Comparison of ENCODE assay signal across 23 cellular contexts in genomic region chr9:132788378-132788777, GRCh38.
DNase-seq lines count a peak whose midpoint lies in the region; ATAC-seq, FAIRE-seq and TF ChIP-seq lines count a peak whose summit lies in the region.
"Had no signal": no experiment of that assay in that cellular context is flagged by ENCODE, and none has a peak within 500 bp of the region (broad histone marks: within the 10 kb centered on the region; RNA-seq: fewer than 3 reads in every experiment).

No MANE protein-coding gene starts in this region.

- TF ChIP-seq CTCF in DOHH2 (IDR thresholded peaks at IDR 0.05; ENCODE audit: low read depth, low read length, poor library complexity, severe bottlenecking) (no peak), GM12878 (IDR thresholded peaks at IDR 0.05 in 2 of 3, conservative IDR thresholded peaks at IDR 0.05 in 1 of 3; ENCODE audit: control insufficient read depth in 2 of 3, extremely low read depth in 1 of 3, insufficient read depth in 1 of 3, low read depth in 3 of 3, low read length in 3 of 3) (no peak)

- 8% methylated on average over 1 of the region's 1 CpG for WGBS in GM12878 (ENCODE audit: insufficient coverage, insufficient replicate concordance, low lambda C conversion rate, missing lambda C conversion rate)

- TF ChIP-seq RAD21 in GM12878 (IDR thresholded peaks at IDR 0.05; ENCODE audit: insufficient read depth, low read depth, low read length), result no peak

- H3K9ac ChIP-seq in BLaER1 (no peak overlapping the region), GM12878 (ENCODE audit: control insufficient read depth, insufficient read depth, low read length) (no peak overlapping the region)

- H3F3A ChIP-seq in DOHH2 (ENCODE audit: control insufficient read depth, insufficient read depth), result peaks cover 3% of the 10 kb centered on the region; the same call in 1 of the 2 replicates

- no TSS peak for BruUV-seq in GM12878 (replicated peaks; lab: Mats Ljungman, UMichigan)

- no peak for TF ChIP-seq POLR2A in GM12878 (IDR thresholded peaks at IDR 0.05; ENCODE audit: low read depth, low read length)

- intact Hi-C loops in GM12878 (cut with micrococcal nuclease; ENCODE audit: unreplicated experiment), result no loop called here

- H3K4me1 ChIP-seq in BLaER1, result peaks cover 34% of the 10 kb centered on the region
- H3K4me1 ChIP-seq in DOHH2 (ENCODE audit: control insufficient read depth, low read length), result peaks cover 23% of the 10 kb centered on the region
- no peaks in the 10 kb centered on the region for H3K4me1 ChIP-seq in GM12878 (ENCODE audit: control insufficient read depth, insufficient read depth, low read length)
- H3K4me1 ChIP-seq: A549, BE2C had no signal

- no peak overlapping the region for H3K27ac ChIP-seq in BLaER1
- no peak overlapping the region for H3K27ac ChIP-seq in DOHH2 (ENCODE audit: low read depth, low read length)
- no peak overlapping the region for H3K27ac ChIP-seq in GM12878 (ENCODE audit: control insufficient read depth, insufficient read depth)
- H3K27ac ChIP-seq: 22Rv1, A549, C4-2B had no signal

- no peak overlapping the region for H2AFZ ChIP-seq in GM12878 (ENCODE audit: control insufficient read depth, low read depth, low read length)

- H3K27me3 ChIP-seq in BLaER1 (no peaks in the 10 kb centered on the region), DOHH2 (ENCODE audit: control insufficient read depth, low read length) (peaks cover 3% of the 10 kb centered on the region; the same call in 1 of the 2 replicates), GM12878 (replicated peaks in 1 of 2; ENCODE audit: control insufficient read depth in 2 of 2, insufficient read depth in 2 of 2, low read length in 1 of 2) (peaks cover 0 to 2% of the 10 kb centered on the region in 2 experiments; a peak in 1 of 4 replicates)
- H3K27me3 ChIP-seq: BE2C had no signal

- POLR2A ChIA-PET in GM12878 (lab: Charles Lee), result no interaction called here

- no peak for ATAC-seq in GM12878
- ATAC-seq: A549; CD8-positive, alpha-beta T cell had no signal

- peak overlapping the region; percentile 51 for H3K4me2 ChIP-seq in BLaER1
- peak overlapping the region; percentile 57 for H3K4me2 ChIP-seq in DOHH2 (ENCODE audit: low read length)
- no peak overlapping the region for H3K4me2 ChIP-seq in GM12878 (ENCODE audit: control insufficient read depth, insufficient read depth)
- H3K4me2 ChIP-seq: A549 had no signal

- TF ChIP-seq EP300 in GM12878 (IDR thresholded peaks at IDR 0.05; ENCODE audit: borderline replicate concordance in 1 of 2, control insufficient read depth in 1 of 2, low read depth in 2 of 2, low read length in 2 of 2), result no peak

- no peaks in the 10 kb centered on the region for H3K9me2 ChIP-seq in DOHH2 (replicated peaks; ENCODE audit: control insufficient read depth, low read length)

- H4K20me1 ChIP-seq in BLaER1 (no peaks in the 10 kb centered on the region), DOHH2 (ENCODE audit: control insufficient read depth, insufficient read depth, low read depth, low read length) (no peaks in the 10 kb centered on the region), GM12878 (ENCODE audit: control insufficient read depth, insufficient read depth) (no peaks in the 10 kb centered on the region)

- FAIRE-seq in GM12878 (lab: Jason Lieb, UNC), result peak; percentile 7
- FAIRE-seq: A549, D721Med, GM12892 had no signal

- in situ Hi-C loops in GM12878 (cut with MboI), result no loop called here

- CTCF ChIA-PET in GM12878 (lab: Yijun Ruan, JAX), result interaction anchor here (0.7 to 2.5 kb wide), 3 partner anchors 19 to 532 kb away, joined by 3 to 7 read pairs (median 3); no protein-coding TSS in a partner anchor

- H3K4me3 ChIP-seq in BLaER1 (no peak overlapping the region), DOHH2 (ENCODE audit: low read length) (0 out of 2 replicates have a peak overlapping the region, but pooled peaks have one; percentile 45), GM12878 (no peak overlapping the region)
- H3K4me3 ChIP-seq: A549 had no signal

- H3K9me3 ChIP-seq in BLaER1, result 0 out of 2 replicates have a peak, but pooled peaks cover 5% of the 10 kb centered on the region
- H3K9me3 ChIP-seq in DOHH2 (ENCODE audit: control insufficient read depth, insufficient read depth, low read length), result no peaks in the 10 kb centered on the region
- no peaks in the 10 kb centered on the region for H3K9me3 ChIP-seq in GM12878 (replicated peaks; ENCODE audit: control insufficient read depth, insufficient read depth, low read length)
- H3K9me3 ChIP-seq: BE2C, Caco-2 had no signal

- RAD21 ChIA-PET in GM12878 (lab: Charles Lee; ENCODE audit: unreplicated experiment), result interaction anchor here (0.7 to 0.8 kb wide), 2 partner anchors 11 to 19 kb away, joined by 3 read pairs; no protein-coding TSS in a partner anchor

- DNase-seq in GM12878 (ENCODE audit: low read depth, low spot score) (no peak), SHP77 (lab: John Stamatoyannopoulos, UW) (no peak), NCI-H82 (lab: John Stamatoyannopoulos, UW) (no peak), NCI-H345 (lab: John Stamatoyannopoulos, UW) (no peak)
- DNase-seq: ACHN; AML-193; BE2C; Caco-2; CD4-positive, CD25-positive, alpha-beta regulatory T cell; DMS 273 treated with DMSO at 0.1 percent for 48 hours; DMS79; GF-D8; GOT3; H7; HCEC 1CT had no signal

- H3K36me3 ChIP-seq in BLaER1 (no peaks in the 10 kb centered on the region), DOHH2 (ENCODE audit: control insufficient read depth, low read length) (no peaks in the 10 kb centered on the region), GM12878 (ENCODE audit: control insufficient read depth in 2 of 2, insufficient read depth in 2 of 2, low read length in 1 of 2) (no peaks in the 10 kb centered on the region)
- H3K36me3 ChIP-seq: BE2C had no signal

- no peaks in the 10 kb centered on the region for H3K79me2 ChIP-seq in DOHH2 (ENCODE audit: control insufficient read depth, low read length)
- H3K79me2 ChIP-seq in GM12878 (ENCODE audit: control insufficient read depth, insufficient read depth, low read length), result no peaks in the 10 kb centered on the region

- SMC1A ChIA-PET in GM12878 (lab: Charles Lee; ENCODE audit: uncharacterized antibody, unreplicated experiment), result interaction anchor here (0.9 kb wide), 2 partner anchors 10 to 19 kb away, joined by 3 read pairs; no protein-coding TSS in a partner anchor

TF ChIP-seq in GM12878, 131 proteins besides CTCF, POLR2A, EP300 and RAD21 (continues in another document):
- TF ChIP-seq HDGF (IDR thresholded peaks at IDR 0.05) (no peak), ZNF24 (IDR thresholded peaks at IDR 0.05) (no peak), NFIC (IDR thresholded peaks at IDR 0.05; ENCODE audit: low read depth, low read length) (no peak), BCLAF1 (IDR thresholded peaks at IDR 0.05) (no peak), ZBED1 (IDR thresholded peaks at IDR 0.05; ENCODE audit: borderline replicate concordance) (no peak), SUPT20H (IDR thresholded peaks at IDR 0.05; ENCODE audit: borderline replicate concordance, control insufficient read depth, low read depth, low read length) (no peak), DPF2 (IDR thresholded peaks at IDR 0.05) (no peak), ZBTB40 (IDR thresholded peaks at IDR 0.05; ENCODE audit: borderline replicate concordance) (no peak)
